Comparison of ENCODE assay signal across 31 cellular contexts in the genomic region with DNA sequence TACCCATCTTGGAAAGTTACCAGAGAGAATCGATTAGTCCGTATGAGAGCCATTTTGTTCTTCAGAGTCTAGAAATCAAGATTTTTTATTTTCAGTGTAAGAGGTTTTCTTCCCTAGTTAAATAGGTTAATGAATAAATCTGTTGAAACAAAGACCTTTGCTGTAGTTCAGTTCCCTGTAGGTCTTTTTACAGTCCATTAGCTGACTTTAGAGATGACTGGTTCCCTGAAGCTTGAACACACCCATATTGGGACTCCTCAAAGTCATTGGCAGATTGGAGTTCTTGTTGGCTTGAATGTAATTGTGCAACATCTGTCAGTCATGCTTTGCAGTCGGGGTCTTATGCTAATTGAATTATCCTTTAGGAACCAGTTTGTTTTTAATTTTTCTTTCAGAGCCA. TPM values are rescaled to one million over a fixed set of nuclear protein-coding genes. Genes with fewer than 3 reads are reported as not detected.
"Had no signal": no experiment of that assay in that cellular context is flagged by ENCODE, and none has a peak within 500 bp of the region (broad histone marks: within the 10 kb centered on the region; RNA-seq: fewer than 3 reads in every experiment).

No MANE protein-coding gene starts in this region.

- H3K4me1 ChIP-seq: esophagus muscularis mucosa, foreskin keratinocyte had no signal

- H3K27ac ChIP-seq: brain microvascular endothelial cell, coronary artery, esophagus muscularis mucosa, foreskin keratinocyte, gastrocnemius medialis had no signal

- H3K27ac Mint-ChIP-seq: activated CD4-positive, alpha-beta memory T cell treated with anti-CD3 and anti-CD28 coated beads, Interleukin-2, amount 10 ng/mL, durations not matched to agents 7 days and 5 days; activated CD4-positive, alpha-beta T cell treated with anti-CD3 and anti-CD28 coated beads for 36 hours; activated CD4-positive, alpha-beta T cell treated with anti-CD3 and anti-CD28 coated beads, Interleukin-2, amount 10 ng/mL, durations not matched to agents 24 days and 14 days; activated naive CD4-positive, alpha-beta T cell treated with anti-CD3 and anti-CD28 coated beads, Interleukin-2, amount 10 ng/mL, durations not matched to agents 7 days and 5 days; activated naive CD8-positive, alpha-beta T cell; activated T-cell treated with anti-CD3 and anti-CD28 coated beads, Interleukin-2, amount 50 U/mL, for 24 hours; activated T-cell treated with anti-CD3 and anti-CD28 coated beads, Interleukin-2, amount 50 U/mL, for 72 hours; dendritic cell treated with granulocyte-macrophage colony-stimulating factor and Interleukin-4, amounts not matched to agents 40 ng/mL and 50 ng/mL, for 4 days; endodermal cell had no signal

- H3K4me3 ChIP-seq: coronary artery, dorsolateral prefrontal cortex, esophagus muscularis mucosa, gastrocnemius medialis had no signal

- H3K27me3 ChIP-seq: brain microvascular endothelial cell, dorsolateral prefrontal cortex, esophagus muscularis mucosa, foreskin keratinocyte, gastrocnemius medialis had no signal

- FAIRE-seq: astrocyte, bronchial epithelial cell had no signal

- DNase-seq: activated CD4-positive, alpha-beta memory T cell treated with anti-CD3 and anti-CD28 coated beads, Interleukin-2, amount 10 ng/mL, durations not matched to agents 7 days and 5 days; activated CD4-positive, alpha-beta T cell treated with anti-CD3 and anti-CD28 coated beads for 36 hours; activated CD4-positive, alpha-beta T cell treated with anti-CD3 and anti-CD28 coated beads, Interleukin-2, amount 10 ng/mL, durations not matched to agents 24 days and 14 days; activated CD4-positive, alpha-beta T cell treated with anti-CD3 and anti-CD28 coated beads, Interleukin-2, amount 50 U/mL, for 4 hours; activated CD4-positive, CD25-positive, alpha-beta regulatory T cell; activated CD4-positive, CD25-positive, alpha-beta regulatory T cell treated with anti-CD3 and anti-CD28 coated beads, Interleukin-2, amount 50 U/mL, for 72 hours; activated CD8-positive, alpha-beta memory T cell treated with anti-CD3 and anti-CD28 coated beads, Interleukin-2, amount 50 U/mL, for 48 hours; activated gamma-delta T cell; activated naive CD4-positive, alpha-beta T cell; activated naive CD4-positive, alpha-beta T cell treated with anti-CD3 and anti-CD28 coated beads, Interleukin-2, amount 10 ng/mL, durations not matched to agents 7 days and 5 days; activated T-cell treated with anti-CD3 and anti-CD28 coated beads for 4 hours; activated T-cell treated with anti-CD3 and anti-CD28 coated beads, Interleukin-2, amount 50 U/mL, for 24 hours; activated T-cell treated with anti-CD3 and anti-CD28 coated beads, Interleukin-2, amount 50 U/mL, for 72 hours; amniotic stem cell; anterior cingulate cortex; brain microvascular endothelial cell; dorsolateral prefrontal cortex; effector memory CD4-positive, alpha-beta T cell; endodermal cell; erythroblast; foreskin keratinocyte; gastrocnemius medialis; head of caudate nucleus; T-helper 2 cell had no signal

- H3K9me3 Mint-ChIP-seq: activated CD4-positive, alpha-beta memory T cell treated with anti-CD3 and anti-CD28 coated beads, Interleukin-2, amount 10 ng/mL, durations not matched to agents 7 days and 5 days; activated CD4-positive, alpha-beta T cell treated with anti-CD3 and anti-CD28 coated beads, Interleukin-2, amount 10 ng/mL, durations not matched to agents 24 days and 14 days; dendritic cell treated with granulocyte-macrophage colony-stimulating factor and Interleukin-4, amounts not matched to agents 40 ng/mL and 50 ng/mL, for 4 days; endodermal cell had no signal

- H3K9me3 ChIP-seq: esophagus muscularis mucosa, gastrocnemius medialis had no signal

- H3K36me3 ChIP-seq: brain microvascular endothelial cell had no signal

- ATAC-seq: activated CD4-positive, alpha-beta T cell treated with anti-CD3 and anti-CD28 coated beads for 36 hours; activated T-cell treated with anti-CD3 and anti-CD28 coated beads, Interleukin-2, amount 50 U/mL, for 72 hours; foreskin keratinocyte; gastrocnemius medialis had no signal

- H3K36me3 Mint-ChIP-seq: activated naive CD4-positive, alpha-beta T cell treated with anti-CD3 and anti-CD28 coated beads, Interleukin-2, amount 10 ng/mL, durations not matched to agents 7 days and 5 days; activated naive CD8-positive, alpha-beta T cell had no signal

RNA-seq across cellular contexts. Expression of gene SEMA6D, which starts 45.3 kb away (rescaled TPM):
- total RNA-seq: activated CD4-positive, alpha-beta memory T cell treated with anti-CD3 and anti-CD28 coated beads, Interleukin-2, amount 10 ng/mL, durations not matched to agents 7 days and 5 days; activated CD4-positive, alpha-beta T cell treated with anti-CD3 and anti-CD28 coated beads for 36 hours; activated CD4-positive, alpha-beta T cell treated with anti-CD3 and anti-CD28 coated beads, Interleukin-2, amount 10 ng/mL, durations not matched to agents 24 days and 14 days; activated T-cell treated with anti-CD3 and anti-CD28 coated beads, Interleukin-2, amount 50 U/mL, for 72 hours; T-helper 1 cell treated with Interleukin-12 subunit alpha and Interleukin-12 subunit beta and Interleukin-4 antibody, amounts not matched to agents 30 ng/mL and 1 ng/mL, for 36 hours had no signal
